In genomic region chr14:61872452-61872851, GRCh38 we compare ENCODE assay signal across 14 cellular contexts. TPM values are rescaled to one million over a fixed set of nuclear protein-coding genes. Genes with fewer than 3 reads are reported as not detected.
DNase-seq lines count a peak whose midpoint lies in the region; ATAC-seq and TF ChIP-seq lines count a peak whose summit lies in the region.
"Had no signal": no experiment of that assay in that cellular context is flagged by ENCODE, and none has a peak within 500 bp of the region (broad histone marks: within the 10 kb centered on the region; RNA-seq: fewer than 3 reads in every experiment).

No MANE protein-coding gene starts in this region.

- H4K20me1 ChIP-seq in OCI-LY3 (ENCODE audit: insufficient read depth, low read length): no peaks in the 10 kb centered on the region

- no peak overlapping the region for H3K27ac ChIP-seq in OCI-LY3 (ENCODE audit: low read length)
- H3K27ac ChIP-seq in CD4-positive, alpha-beta T cell (ENCODE audit: low read depth, low read length): no peak overlapping the region
- H3K27ac ChIP-seq: dorsolateral prefrontal cortex, hepatocyte had no signal

- DNase-seq in SHP77 (lab: John Stamatoyannopoulos, UW) (no peak), NCI-H526 (lab: John Stamatoyannopoulos, UW) (no peak)
- no peak for DNase-seq in effector memory CD8-positive, alpha-beta T cell
- DNase-seq in CD4-positive, alpha-beta T cell: no peak
- DNase-seq: Caco-2; dorsolateral prefrontal cortex; stimulated activated naive CD4-positive, alpha-beta T cell had no signal

- POLR2A ChIA-PET in CD4-positive, alpha-beta T cell (lab: Charles Lee): no interaction called here

- H3K27ac Mint-ChIP-seq in effector memory CD8-positive, alpha-beta T cell: no peak overlapping the region
- no peak overlapping the region for H3K27ac Mint-ChIP-seq in CD4-positive, alpha-beta T cell
- H3K27ac Mint-ChIP-seq: activated naive CD4-positive, alpha-beta T cell treated with anti-CD3 and anti-CD28 coated beads, Interleukin-2, amount 50 U/mL, for 72 hours had no signal

- H3K27me3 ChIP-seq in OCI-LY3 (ENCODE audit: low read depth, low read length): peaks cover 37% of the 10 kb centered on the region
- H3K27me3 ChIP-seq in CD4-positive, alpha-beta T cell (ENCODE audit: control insufficient read depth, insufficient read depth, low read length): peaks cover 20% of the 10 kb centered on the region
- H3K27me3 ChIP-seq: hepatocyte had no signal

- no peak overlapping the region for H2AFZ ChIP-seq in OCI-LY3 (ENCODE audit: low read depth, low read length)
- H2AFZ ChIP-seq: hepatocyte had no signal

- no peaks in the 10 kb centered on the region for H3K79me2 ChIP-seq in OCI-LY3 (ENCODE audit: low read length)
- H3K79me2 ChIP-seq: hepatocyte had no signal

- CTCF ChIA-PET in CD4-positive, alpha-beta T cell (lab: Charles Lee): no interaction called here

- H3K4me3 Mint-ChIP-seq in effector memory CD8-positive, alpha-beta T cell: no peak overlapping the region
- no peak overlapping the region for H3K4me3 Mint-ChIP-seq in CD4-positive, alpha-beta T cell

- ATAC-seq in GM18520 (IDR thresholded peaks at IDR 0.05; ENCODE audit: unreplicated experiment): peak; percentile 84
- ATAC-seq in GM21515 (IDR thresholded peaks at IDR 0.05; ENCODE audit: unreplicated experiment): peak; percentile 90
- ATAC-seq in HG03103 (IDR thresholded peaks at IDR 0.05; ENCODE audit: low read depth, unreplicated experiment): peak; percentile 93
- no peak for ATAC-seq in effector memory CD8-positive, alpha-beta T cell (replicated peaks)
- no peak for ATAC-seq in CD4-positive, alpha-beta T cell (ENCODE audit: poor library complexity)
- ATAC-seq: activated naive CD4-positive, alpha-beta T cell treated with anti-CD3 and anti-CD28 coated beads, Interleukin-2, amount 50 U/mL, for 72 hours had no signal

- peaks cover 0 to 14% of the 10 kb centered on the region in 2 donors for H3K9me3 Mint-ChIP-seq in effector memory CD8-positive, alpha-beta T cell
- peaks cover 19% of the 10 kb centered on the region for H3K9me3 Mint-ChIP-seq in CD4-positive, alpha-beta T cell

- H3K4me3 ChIP-seq in OCI-LY3 (ENCODE audit: low read length): no peak overlapping the region
- H3K4me3 ChIP-seq: dorsolateral prefrontal cortex, hepatocyte, smooth muscle cell had no signal

- intact Hi-C loops in CD4-positive, alpha-beta T cell (cut with DNase I, micrococcal nuclease): no loop called here

- peaks cover 26% of the 10 kb centered on the region; the same call in 1 of the 2 replicates for H3K9me3 ChIP-seq in OCI-LY3 (ENCODE audit: insufficient read depth, low read length)
- H3K9me3 ChIP-seq in CD4-positive, alpha-beta T cell (ENCODE audit: control insufficient read depth, low read length): peaks cover 13% of the 10 kb centered on the region

- no peaks in the 10 kb centered on the region for H3K4me1 Mint-ChIP-seq in effector memory CD8-positive, alpha-beta T cell (ENCODE audit: low read depth in 2 of 2)
- H3K4me1 Mint-ChIP-seq in CD4-positive, alpha-beta T cell (ENCODE audit: low read depth): no peaks in the 10 kb centered on the region

- peaks cover 20% of the 10 kb centered on the region for H3K4me1 ChIP-seq in OCI-LY3 (ENCODE audit: low read length)
- H3K4me1 ChIP-seq: Caco-2 had no signal

- TF ChIP-seq CTCF in OCI-LY3 (IDR thresholded peaks at IDR 0.05; ENCODE audit: low read depth, low read length): no peak
- no peak for TF ChIP-seq CTCF in CD4-positive, alpha-beta T cell (IDR thresholded peaks at IDR 0.05)

- no peak overlapping the region for H3K9ac ChIP-seq in OCI-LY3 (ENCODE audit: low read length)

- peaks cover 12% of the 10 kb centered on the region for H3K36me3 ChIP-seq in OCI-LY3 (replicated peaks; ENCODE audit: low read depth, low read length)

- H3K27me3 Mint-ChIP-seq in effector memory CD8-positive, alpha-beta T cell: peaks cover 56 to 57% of the 10 kb centered on the region in 2 donors
- H3K27me3 Mint-ChIP-seq in CD4-positive, alpha-beta T cell: peaks cover 48% of the 10 kb centered on the region

- H3K4me2 ChIP-seq in OCI-LY3 (ENCODE audit: low read length): peak overlapping the region; percentile 35
- H3K4me2 ChIP-seq: hepatocyte, smooth muscle cell had no signal

- peaks cover 3% of the 10 kb centered on the region for H3K36me3 Mint-ChIP-seq in effector memory CD8-positive, alpha-beta T cell (ENCODE audit: insufficient read depth)
- H3K36me3 Mint-ChIP-seq in CD4-positive, alpha-beta T cell (ENCODE audit: low read depth): no peaks in the 10 kb centered on the region

RNA-seq across cellular contexts. Expression of gene SYT16, which starts 59.9 kb away (rescaled TPM):
- not detected for total RNA-seq in CD4-positive, alpha-beta T cell
- total RNA-seq: activated naive CD4-positive, alpha-beta T cell treated with anti-CD3 and anti-CD28 coated beads, Interleukin-2, amount 50 U/mL, for 72 hours had no signal

Comparison
In these comparisons a context has a peak if more than half of its experiments do, and no peak if none do; other contexts are left out.
1. ATAC-seq: peak in GM18520 (single experiment), GM21515 (single experiment) and HG03103 (single experiment); none in effector memory CD8-positive, alpha-beta T cell (single experiment) and CD4-positive, alpha-beta T cell (single experiment).